32 cellular contexts compared by ENCODE assay signal in the genomic region with DNA sequence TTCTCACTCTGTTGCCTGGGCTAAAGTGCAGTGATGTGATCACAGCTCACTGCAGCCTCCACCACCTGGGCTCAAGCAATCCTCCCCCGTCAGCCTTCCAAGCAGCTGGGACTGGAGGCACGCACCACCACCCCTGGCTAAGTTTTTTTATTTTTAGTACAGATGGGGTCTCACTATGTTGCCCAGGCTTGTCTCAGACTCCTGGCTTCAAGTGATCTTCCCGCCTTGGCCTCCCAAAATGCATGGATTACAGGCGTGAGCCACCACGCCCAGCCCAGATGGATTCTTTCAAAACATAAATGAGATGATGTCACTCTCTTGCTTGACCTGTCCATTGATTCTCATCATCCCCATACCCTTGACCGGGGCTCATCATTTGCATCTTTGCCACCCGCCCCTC.
A peak's percentile ranks its signal among the peaks of the same experiment; 100 is the strongest.
DNase-seq lines count a peak whose midpoint lies in the region; ATAC-seq, FAIRE-seq and TF ChIP-seq lines count a peak whose summit lies in the region.
"Had no signal": no experiment of that assay in that cellular context is flagged by ENCODE, and none has a peak within 500 bp of the region (broad histone marks: within the 10 kb centered on the region; RNA-seq: fewer than 3 reads in every experiment).

No MANE protein-coding gene starts in this region.

- no peak for ATAC-seq in HCT116
- no peak for ATAC-seq in psoas muscle
- ATAC-seq in HG02970 (IDR thresholded peaks at IDR 0.05; ENCODE audit: low FRiP score, unreplicated experiment) = no peak
- ATAC-seq: natural killer cell treated with Interleukin-12 subunit alpha and Interleukin-12 subunit beta and Interleukin-15 and Interleukin-18, amount 100 ng/mL, for 72 hours; right cardiac atrium; Right ventricle myocardium inferior; stimulated activated naive CD8-positive, alpha-beta T cell treated with anti-CD3 and anti-CD28 coated beads, Interleukin-15, amount 100 ng/mL, for 72 hours had no signal

- dilution Hi-C loops in keratinocyte (cut with MboI; ENCODE audit: extremely low pct_ligation_motif_present, low sequenced_read_pairs) = no loop called here

- H3K9ac ChIP-seq in HCT116 (ENCODE audit: low read length) = no peak overlapping the region
- no peak overlapping the region for H3K9ac ChIP-seq in keratinocyte (ENCODE audit: control insufficient read depth, extremely low read depth, insufficient read depth, low read length)
- H3K9ac ChIP-seq: BLaER1, SK-N-SH had no signal

- H3K36me3 ChIP-seq in HCT116 (ENCODE audit: control insufficient read depth in 1 of 2, insufficient read depth in 2 of 2, low read length in 2 of 2) = no peaks in the 10 kb centered on the region
- H3K36me3 ChIP-seq in PC-9 (ENCODE audit: low read depth) = no peaks in the 10 kb centered on the region
- no peaks in the 10 kb centered on the region for H3K36me3 ChIP-seq in keratinocyte (ENCODE audit: control insufficient read depth in 2 of 2, extremely low read depth in 1 of 2, insufficient read depth in 2 of 2, low read length in 2 of 2)
- H3K36me3 ChIP-seq in psoas muscle (ENCODE audit: insufficient read depth in 1 of 2, low read depth in 1 of 2) = no peaks in the 10 kb centered on the region
- H3K36me3 ChIP-seq: adrenal gland, BLaER1, lower lobe of right lung, pancreas, thyroid gland had no signal

- no peak for FAIRE-seq in keratinocyte (lab: Jason Lieb, UNC)
- FAIRE-seq: GM12892, pancreas had no signal

- H3K4me1 Mint-ChIP-seq in chondrocyte (ENCODE audit: low read depth) = peaks cover 20% of the 10 kb centered on the region
- H3K4me1 Mint-ChIP-seq: central memory CD8-positive, alpha-beta T cell; IgD-negative memory B cell; stimulated activated naive CD8-positive, alpha-beta T cell treated with anti-CD3 and anti-CD28 coated beads, Interleukin-15, amount 100 ng/mL, for 72 hours had no signal

- H3K79me2 ChIP-seq in HCT116 (ENCODE audit: insufficient read depth, low read length) = no peaks in the 10 kb centered on the region
- no peaks in the 10 kb centered on the region for H3K79me2 ChIP-seq in PC-9 (ENCODE audit: low read depth)
- H3K79me2 ChIP-seq in keratinocyte (ENCODE audit: control insufficient read depth, insufficient read depth, low read length) = no peaks in the 10 kb centered on the region

- H3K27ac ChIP-seq in HCT116 (ENCODE audit: low read depth, low read length) (no peak overlapping the region), PC-9 (no peak overlapping the region), keratinocyte (ENCODE audit: control insufficient read depth, insufficient read depth, low read length) (no peak overlapping the region), psoas muscle (peak overlapping the region; percentile 38), RWPE1 (no peak overlapping the region)
- H3K27ac ChIP-seq: adrenal gland, BLaER1, dorsolateral prefrontal cortex, lower lobe of right lung, pancreas, thyroid gland had no signal

- DNase-seq in HCT116 (ENCODE audit: low read depth, low spot score) (no peak), PC-9 (no peak), keratinocyte (ENCODE audit: low read depth, low spot score) (no peak), psoas muscle (no peak), chondrocyte (ENCODE audit: low spot score) (no peak), DMS53 (lab: John Stamatoyannopoulos, UW) (no peak), RWPE1 (ENCODE audit: low spot score) (no peak)
- DNase-seq: activated CD4-positive, alpha-beta memory T cell treated with anti-CD3 and anti-CD28 coated beads for 36 hours; activated CD4-positive, alpha-beta T cell treated with anti-CD3 and anti-CD28 coated beads for 1 hour; activated CD8-positive, alpha-beta memory T cell treated with anti-CD3 and anti-CD28 coated beads, Interleukin-2, amount 50 U/mL, for 48 hours; activated naive CD4-positive, alpha-beta T cell treated with anti-CD3 and anti-CD28 coated beads for 36 hours; adrenal gland; dorsolateral prefrontal cortex; foreskin melanocyte; NCI-H1048; NCI-H1694 treated with DMSO at 0.1 percent for 48 hours; right cardiac atrium; SK-N-SH; stimulated activated CD8-positive, alpha-beta memory T cell treated with anti-CD3 and anti-CD28 coated beads, Interleukin-4, amount 100 ng/mL, for 48 hours; stimulated activated naive CD8-positive, alpha-beta T cell treated with anti-CD3 and anti-CD28 coated beads, Interleukin-15, amount 100 ng/mL, for 72 hours; T-helper 2 cell; thyroid gland had no signal

- BruUV-seq in HCT116 (replicated peaks; lab: Mats Ljungman, UMichigan) (no TSS peak), PC-9 (replicated peaks; lab: Mats Ljungman, UMichigan) (no TSS peak)

- CTCF ChIA-PET in HCT116 (lab: Charles Lee) (no interaction called here), PC-9 (lab: Charles Lee) (no interaction called here), RWPE1 (lab: Yijun Ruan, JAX) (interaction anchor here (0.6 to 0.7 kb wide), 2 partner anchors 54 to 660 kb away, joined by 4 to 5 read pairs; no protein-coding TSS in a partner anchor)

- no peaks in the 10 kb centered on the region for H3K27me3 ChIP-seq in HCT116 (ENCODE audit: insufficient read depth, low read length)
- H3K27me3 ChIP-seq in PC-9 (ENCODE audit: insufficient read depth, low read depth) = no peaks in the 10 kb centered on the region
- no peaks in the 10 kb centered on the region for H3K27me3 ChIP-seq in keratinocyte (ENCODE audit: control insufficient read depth, extremely low read depth, insufficient read depth, low read length)
- no peaks in the 10 kb centered on the region for H3K27me3 ChIP-seq in psoas muscle (ENCODE audit: insufficient read depth in 3 of 3, low read length in 2 of 3)
- H3K27me3 ChIP-seq: adrenal gland, BLaER1, dorsolateral prefrontal cortex, pancreas, thyroid gland had no signal

- H3K9me3 ChIP-seq in HCT116 (ENCODE audit: control insufficient read depth in 1 of 2, insufficient read depth in 1 of 2, low read depth in 1 of 2, low read length in 2 of 2) (no peaks in the 10 kb centered on the region), PC-9 (ENCODE audit: insufficient read depth, low read depth) (no peaks in the 10 kb centered on the region), keratinocyte (ENCODE audit: control insufficient read depth, low read depth, low read length) (no peaks in the 10 kb centered on the region), psoas muscle (no peaks in the 10 kb centered on the region)
- H3K9me3 ChIP-seq: adrenal gland, BLaER1, lower lobe of right lung, pancreas, SK-N-SH, thyroid gland had no signal

- no peaks in the 10 kb centered on the region for H3K36me3 Mint-ChIP-seq in chondrocyte (ENCODE audit: low read depth)
- H3K36me3 Mint-ChIP-seq: activated CD4-positive, alpha-beta memory T cell treated with anti-CD3 and anti-CD28 coated beads for 36 hours; IgD-negative memory B cell; natural killer cell treated with Interleukin-12 subunit alpha and Interleukin-12 subunit beta and Interleukin-15 and Interleukin-18, amount 100 ng/mL, for 72 hours had no signal

- H4K20me1 ChIP-seq in HCT116 (ENCODE audit: insufficient read depth) = no peaks in the 10 kb centered on the region
- H4K20me1 ChIP-seq in PC-9 (ENCODE audit: insufficient read depth) = no peaks in the 10 kb centered on the region
- no peaks in the 10 kb centered on the region for H4K20me1 ChIP-seq in keratinocyte (ENCODE audit: control insufficient read depth, extremely low read depth, insufficient read depth, low read length)
- H4K20me1 ChIP-seq: BLaER1 had no signal

- H3K9me2 ChIP-seq in HCT116 (ENCODE audit: insufficient read depth) (no peaks in the 10 kb centered on the region), PC-9 (ENCODE audit: insufficient read depth) (no peaks in the 10 kb centered on the region)
- H3K9me2 ChIP-seq: SK-N-SH had no signal

- H2AFZ ChIP-seq in HCT116 (ENCODE audit: low read depth, low read length, poor library complexity, severe bottlenecking) (no peak overlapping the region), PC-9 (no peak overlapping the region), keratinocyte (ENCODE audit: control insufficient read depth, low read length) (no peak overlapping the region)

- 88 to 96% (median 89%) methylated on average over 7 of the region's 7 CpGs for WGBS in psoas muscle, 3 donors

- H3K4me2 ChIP-seq in HCT116 (ENCODE audit: low read length) (0 out of 2 replicates have a peak overlapping the region, but pooled peaks have one; percentile 26), PC-9 (peak overlapping the region; percentile 41; the same call in 1 of the 2 replicates), keratinocyte (ENCODE audit: control insufficient read depth, extremely low read depth, insufficient read depth, low read depth, low read length) (peak overlapping the region; percentile 14)
- H3K4me2 ChIP-seq: BLaER1, SK-N-SH had no signal

- peaks cover 20% of the 10 kb centered on the region for H3F3A ChIP-seq in PC-9 (ENCODE audit: insufficient read depth, low read depth)

- H3K27ac Mint-ChIP-seq in chondrocyte (ENCODE audit: unreplicated experiment) = no peak overlapping the region
- H3K27ac Mint-ChIP-seq: activated CD4-positive, alpha-beta memory T cell treated with anti-CD3 and anti-CD28 coated beads for 36 hours; activated naive CD4-positive, alpha-beta T cell treated with anti-CD3 and anti-CD28 coated beads for 36 hours; activated T-helper 1 cell treated with anti-CD3 and anti-CD28 coated beads, Interleukin-12 subunit alpha, Interleukin-12 subunit beta, Interleukin-2, Interleukin-4 antibody, amounts not matched to agents 30 ng/mL and 10 ng/mL and 1 ng/mL, durations not matched to agents 14 hours and 24 hours and 36 hours; IgD-negative memory B cell; natural killer cell treated with Interleukin-12 subunit alpha and Interleukin-12 subunit beta and Interleukin-15 and Interleukin-18, amount 100 ng/mL, for 72 hours had no signal

- H3K9me1 ChIP-seq in keratinocyte (ENCODE audit: control insufficient read depth, extremely low read depth, insufficient read depth, low read length) = no peaks in the 10 kb centered on the region

- intact Hi-C loops in HCT116 (cut with micrococcal nuclease) = no loop called here
- intact Hi-C loops in PC-9 (cut with micrococcal nuclease; ENCODE audit: unreplicated experiment) = loop anchor here (10.0 kb wide), 1 partner anchor 65 kb away; no protein-coding TSS in a partner anchor
- intact Hi-C loops in psoas muscle (cut with DNase I) = no loop called here

- H3K27me3 Mint-ChIP-seq in chondrocyte (ENCODE audit: low read depth) = no peaks in the 10 kb centered on the region

- no peaks in the 10 kb centered on the region for H3K9me3 Mint-ChIP-seq in chondrocyte (ENCODE audit: low read depth)
- H3K9me3 Mint-ChIP-seq: activated CD4-positive, alpha-beta memory T cell treated with anti-CD3 and anti-CD28 coated beads for 36 hours; activated naive CD4-positive, alpha-beta T cell treated with anti-CD3 and anti-CD28 coated beads for 36 hours; activated T-helper 1 cell treated with anti-CD3 and anti-CD28 coated beads, Interleukin-12 subunit alpha, Interleukin-12 subunit beta, Interleukin-2, Interleukin-4 antibody, amounts not matched to agents 30 ng/mL and 10 ng/mL and 1 ng/mL, durations not matched to agents 14 hours and 24 hours and 36 hours; central memory CD8-positive, alpha-beta T cell; natural killer cell treated with Interleukin-12 subunit alpha and Interleukin-12 subunit beta and Interleukin-15 and Interleukin-18, amount 100 ng/mL, for 72 hours; stimulated activated naive CD8-positive, alpha-beta T cell treated with anti-CD3 and anti-CD28 coated beads, Interleukin-15, amount 100 ng/mL, for 72 hours had no signal

- no peak for TF ChIP-seq RAD21 in HCT116 (IDR thresholded peaks at IDR 0.05; ENCODE audit: low read depth)

- TF ChIP-seq POLR2A in HCT116 (IDR thresholded peaks at IDR 0.05; ENCODE audit: borderline replicate concordance, extremely low read depth, insufficient read depth, insufficient read length) = no peak

- H3K4me3 Mint-ChIP-seq in chondrocyte (ENCODE audit: unreplicated experiment) = no peak overlapping the region
- H3K4me3 Mint-ChIP-seq: activated CD4-positive, alpha-beta memory T cell treated with anti-CD3 and anti-CD28 coated beads for 36 hours; activated naive CD4-positive, alpha-beta T cell treated with anti-CD3 and anti-CD28 coated beads for 36 hours; activated T-helper 1 cell treated with anti-CD3 and anti-CD28 coated beads, Interleukin-12 subunit alpha, Interleukin-12 subunit beta, Interleukin-2, Interleukin-4 antibody, amounts not matched to agents 30 ng/mL and 10 ng/mL and 1 ng/mL, durations not matched to agents 14 hours and 24 hours and 36 hours; central memory CD8-positive, alpha-beta T cell; natural killer cell treated with Interleukin-12 subunit alpha and Interleukin-12 subunit beta and Interleukin-15 and Interleukin-18, amount 100 ng/mL, for 72 hours; stimulated activated naive CD8-positive, alpha-beta T cell treated with anti-CD3 and anti-CD28 coated beads, Interleukin-15, amount 100 ng/mL, for 72 hours had no signal

- RAD21 ChIA-PET in HCT116 (lab: Charles Lee; ENCODE audit: low non-redundant PET in 1 of 2, low total read pairs in 2 of 2, uncharacterized antibody in 2 of 2, unreplicated experiment in 2 of 2) = no interaction called here

- no peak overlapping the region for H3K4me3 ChIP-seq in HCT116 (replicated peaks in 1 of 2; ENCODE audit: low read depth in 1 of 2, low read length in 2 of 2)
- no peak overlapping the region for H3K4me3 ChIP-seq in PC-9
- no peak overlapping the region for H3K4me3 ChIP-seq in keratinocyte (ENCODE audit: control insufficient read depth in 2 of 3, extremely low read depth in 1 of 3, insufficient read depth in 2 of 3, low read depth in 1 of 3, low read length in 3 of 3)
- no peak overlapping the region for H3K4me3 ChIP-seq in psoas muscle
- H3K4me3 ChIP-seq: adrenal gland, BLaER1, dorsolateral prefrontal cortex, lower lobe of right lung, pancreas, thyroid gland had no signal

- TF ChIP-seq CTCF in HCT116 (IDR thresholded peaks at IDR 0.05 in 2 of 3, conservative IDR thresholded peaks at IDR 0.05 in 1 of 3; ENCODE audit: borderline replicate concordance in 1 of 3, insufficient read depth in 1 of 3, low read depth in 2 of 3, low read length in 2 of 3) (no peak), PC-9 (conservative IDR thresholded peaks at IDR 0.05) (no peak), keratinocyte (optimal IDR thresholded peaks at IDR 0.05 in 1 of 3, IDR thresholded peaks at IDR 0.05 in 1 of 3, conservative IDR thresholded peaks at IDR 0.05 in 1 of 3; ENCODE audit: extremely low read depth in 1 of 3, insufficient read depth in 2 of 3, low read length in 3 of 3) (no peak), psoas muscle (IDR thresholded peaks at IDR 0.05) (no peak), chondrocyte (IDR thresholded peaks at IDR 0.05) (no peak), RWPE1 (conservative IDR thresholded peaks at IDR 0.05; ENCODE audit: low read depth) (no peak)

- POLR2A ChIA-PET in HCT116 (lab: Charles Lee) (interaction anchor here (1.5 kb wide), 1 partner anchor 10 kb away, joined by 5 read pairs; no protein-coding TSS in a partner anchor), PC-9 (lab: Charles Lee; ENCODE audit: unreplicated experiment) (interaction anchor here (0.5 to 0.7 kb wide), 5 partner anchors 28 to 111 kb away, joined by 3 to 7 read pairs (median 4); no protein-coding TSS in a partner anchor), RWPE1 (lab: Yijun Ruan, JAX; ENCODE audit: low non-redundant PET) (no interaction called here)

- H3K4me1 ChIP-seq in HCT116 (ENCODE audit: control insufficient read depth in 1 of 2, insufficient read depth in 2 of 2, low read length in 2 of 2) = peaks cover 0 to 26% of the 10 kb centered on the region in 2 experiments; a peak in 2 of 4 replicates
- H3K4me1 ChIP-seq in PC-9 (replicated peaks; ENCODE audit: insufficient read depth) = peaks cover 36% of the 10 kb centered on the region
- H3K4me1 ChIP-seq in keratinocyte (ENCODE audit: control insufficient read depth, extremely low read depth, insufficient read depth, low read length) = peaks cover 27% of the 10 kb centered on the region
- H3K4me1 ChIP-seq in psoas muscle = peaks cover 12% of the 10 kb centered on the region
- H3K4me1 ChIP-seq: adrenal gland, BLaER1, lower lobe of right lung, pancreas, thyroid gland had no signal
